Comparison of ENCODE assay signal across 1 cellular context in the genomic region with DNA sequence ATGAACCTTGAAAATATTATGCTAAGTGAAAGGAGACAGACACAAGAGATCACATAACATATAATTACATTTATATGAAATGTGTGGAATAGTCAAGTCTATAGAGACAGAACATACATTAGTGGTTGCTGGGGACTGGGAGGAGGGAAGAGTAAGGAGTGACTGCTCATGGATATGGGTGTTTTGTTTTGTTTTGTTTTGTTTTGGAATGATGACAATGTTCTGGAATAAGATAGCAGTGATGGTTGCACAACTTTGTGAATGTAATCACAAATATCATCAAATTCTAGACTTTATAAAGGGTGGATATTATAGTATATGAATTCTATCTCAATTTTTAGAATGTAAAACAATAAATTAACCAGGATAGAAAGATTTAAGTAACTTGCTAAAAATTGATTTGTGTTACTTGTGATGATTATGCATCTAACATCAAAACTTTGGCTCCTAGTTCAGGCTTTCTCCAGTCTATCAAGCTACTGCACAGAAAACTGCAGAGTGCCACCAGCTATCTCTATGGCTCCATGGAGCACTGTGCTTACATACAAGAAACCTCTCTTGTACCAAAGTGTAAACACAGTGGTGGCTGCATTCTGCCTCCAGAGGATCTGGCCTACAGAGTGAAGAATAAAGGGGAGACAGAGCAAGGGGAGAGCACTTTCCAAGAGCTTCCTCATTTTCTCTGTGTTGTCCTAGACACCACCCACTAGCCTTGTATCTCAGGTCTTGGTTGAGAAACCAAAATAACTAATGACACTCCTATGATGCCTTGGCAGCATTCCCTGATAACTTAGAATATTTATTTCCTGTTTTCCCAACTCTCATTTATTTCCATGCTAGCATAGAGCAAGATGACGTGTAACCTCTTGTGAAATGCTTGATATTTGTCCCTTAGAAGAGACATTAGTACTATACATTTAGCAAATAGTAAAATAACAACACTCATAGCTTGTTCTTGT.
A peak's percentile ranks its signal among the peaks of the same experiment; 100 is the strongest.
TF ChIP-seq lines count a peak whose summit lies in the region.

No MANE protein-coding gene starts in this region.

TF ChIP-seq in HCT116, 20 proteins besides CTCF, POLR2A, EP300 and RAD21:
- TF ChIP-seq, protein P1, sequence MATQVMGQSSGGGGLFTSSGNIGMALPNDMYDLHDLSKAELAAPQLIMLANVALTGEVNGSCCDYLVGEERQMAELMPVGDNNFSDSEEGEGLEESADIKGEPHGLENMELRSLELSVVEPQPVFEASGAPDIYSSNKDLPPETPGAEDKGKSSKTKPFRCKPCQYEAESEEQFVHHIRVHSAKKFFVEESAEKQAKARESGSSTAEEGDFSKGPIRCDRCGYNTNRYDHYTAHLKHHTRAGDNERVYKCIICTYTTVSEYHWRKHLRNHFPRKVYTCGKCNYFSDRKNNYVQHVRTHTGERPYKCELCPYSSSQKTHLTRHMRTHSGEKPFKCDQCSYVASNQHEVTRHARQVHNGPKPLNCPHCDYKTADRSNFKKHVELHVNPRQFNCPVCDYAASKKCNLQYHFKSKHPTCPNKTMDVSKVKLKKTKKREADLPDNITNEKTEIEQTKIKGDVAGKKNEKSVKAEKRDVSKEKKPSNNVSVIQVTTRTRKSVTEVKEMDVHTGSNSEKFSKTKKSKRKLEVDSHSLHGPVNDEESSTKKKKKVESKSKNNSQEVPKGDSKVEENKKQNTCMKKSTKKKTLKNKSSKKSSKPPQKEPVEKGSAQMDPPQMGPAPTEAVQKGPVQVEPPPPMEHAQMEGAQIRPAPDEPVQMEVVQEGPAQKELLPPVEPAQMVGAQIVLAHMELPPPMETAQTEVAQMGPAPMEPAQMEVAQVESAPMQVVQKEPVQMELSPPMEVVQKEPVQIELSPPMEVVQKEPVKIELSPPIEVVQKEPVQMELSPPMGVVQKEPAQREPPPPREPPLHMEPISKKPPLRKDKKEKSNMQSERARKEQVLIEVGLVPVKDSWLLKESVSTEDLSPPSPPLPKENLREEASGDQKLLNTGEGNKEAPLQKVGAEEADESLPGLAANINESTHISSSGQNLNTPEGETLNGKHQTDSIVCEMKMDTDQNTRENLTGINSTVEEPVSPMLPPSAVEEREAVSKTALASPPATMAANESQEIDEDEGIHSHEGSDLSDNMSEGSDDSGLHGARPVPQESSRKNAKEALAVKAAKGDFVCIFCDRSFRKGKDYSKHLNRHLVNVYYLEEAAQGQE (IDR thresholded peaks at IDR 0.05; ENCODE audit: low read depth) = no peak
- TF ChIP-seq ZFX (IDR thresholded peaks at IDR 0.05) (no peak), ELF1 (IDR thresholded peaks at IDR 0.05; ENCODE audit: borderline replicate concordance, low read depth) (no peak), CEBPB (IDR thresholded peaks at IDR 0.05; ENCODE audit: low read depth) (0 out of 2 replicates have a peak, but pooled peaks have one; percentile 10)
